Comparison of ENCODE assay signal across 11 cellular contexts in the genomic region with DNA sequence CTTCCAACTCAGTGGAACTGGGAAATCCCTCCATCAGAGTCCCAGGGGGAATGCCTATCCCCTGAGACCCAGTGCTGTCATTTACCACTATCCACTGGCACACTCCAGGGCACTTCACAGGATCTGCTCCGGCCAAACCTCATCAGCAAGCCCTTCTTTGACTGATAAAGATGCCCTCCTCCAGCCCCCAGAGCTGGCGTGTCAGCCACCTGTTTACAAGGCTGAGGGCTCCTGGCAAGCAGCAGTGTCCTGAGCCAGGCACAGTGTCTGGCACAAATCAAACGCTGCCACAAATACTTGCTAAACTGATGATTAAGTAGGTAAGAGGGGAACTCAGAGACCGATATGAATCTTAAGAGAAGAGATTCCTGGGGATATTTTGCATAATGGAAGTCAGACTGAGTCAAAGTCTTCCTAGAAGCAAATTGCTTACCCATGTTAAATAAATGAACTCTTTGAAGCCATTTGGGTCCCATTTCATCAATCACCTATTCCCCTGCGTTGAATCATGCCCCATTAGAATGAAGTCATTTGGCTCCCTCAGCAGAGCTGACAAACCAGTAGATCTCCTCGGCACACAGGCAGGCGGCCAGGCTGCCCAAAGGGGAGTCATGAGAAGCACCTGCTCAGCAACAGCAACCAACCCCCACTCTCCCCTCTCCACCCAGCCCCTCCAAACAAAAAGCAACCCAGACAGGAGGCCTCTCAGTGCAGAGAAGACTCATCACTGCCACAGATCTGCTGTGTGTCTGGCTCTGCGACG.
A peak's percentile ranks its signal among the peaks of the same experiment; 100 is the strongest.
DNase-seq lines count a peak whose midpoint lies in the region; ATAC-seq and TF ChIP-seq lines count a peak whose summit lies in the region.
"Had no signal": no experiment of that assay in that cellular context is flagged by ENCODE, and none has a peak within 500 bp of the region (broad histone marks: within the 10 kb centered on the region; RNA-seq: fewer than 3 reads in every experiment).

No MANE protein-coding gene starts in this region.

- ATAC-seq in esophagus mucosa = peak; percentile 63
- ATAC-seq in HG02870 (IDR thresholded peaks at IDR 0.05; ENCODE audit: unreplicated experiment) = no peak
- ATAC-seq in HG02852 (IDR thresholded peaks at IDR 0.05; ENCODE audit: unreplicated experiment) = no peak
- no peak for ATAC-seq in GM18867 (IDR thresholded peaks at IDR 0.05; ENCODE audit: unreplicated experiment)

- no peak overlapping the region for H2AK5ac ChIP-seq in trophoblast cell (ENCODE audit: low read length)

- H3K4ac ChIP-seq in trophoblast cell (ENCODE audit: low read depth, low read length) = no peak overlapping the region

- H2AFZ ChIP-seq in GM23248 = no peak overlapping the region
- no peak overlapping the region for H2AFZ ChIP-seq in trophoblast cell (ENCODE audit: insufficient read depth, low read length, poor library complexity)

- H2BK5ac ChIP-seq in trophoblast cell (ENCODE audit: low read depth, low read length, poor library complexity) = no peak overlapping the region

- H4K91ac ChIP-seq in trophoblast cell (ENCODE audit: low read depth, low read length) = no peak overlapping the region

- no peak overlapping the region for H4K8ac ChIP-seq in trophoblast cell (ENCODE audit: low read depth, low read length)

- H3K23ac ChIP-seq in trophoblast cell (ENCODE audit: low read length) = no peak overlapping the region

- H3K4me1 ChIP-seq in GM23248 (ENCODE audit: insufficient read depth) (peaks cover 30% of the 10 kb centered on the region), trophoblast cell (ENCODE audit: control insufficient read depth in 1 of 2, insufficient read depth in 2 of 2, low read length in 2 of 2) (peaks cover 5 to 12% of the 10 kb centered on the region in 2 experiments)

- H4K20me1 ChIP-seq in GM23248 (ENCODE audit: insufficient read depth) = no peaks in the 10 kb centered on the region

- H3K27ac ChIP-seq in GM23248 (no peak overlapping the region), RWPE1 (peak overlapping the region; percentile 38), trophoblast cell (ENCODE audit: low read depth, low read length) (peak overlapping the region; percentile 11)
- H3K27ac ChIP-seq: thoracic aorta had no signal

- WGBS in GM23248 (ENCODE audit: low coverage in 1 of 2, low lambda C conversion rate in 2 of 2, missing lambda C conversion rate in 2 of 2), 2 experiments = 62 to 66% methylated on average over 9 of the region's 9 CpGs
- WGBS in trophoblast cell (ENCODE audit: extremely low coverage, insufficient coverage, insufficient read length) = no CpG with 5 or more reads among the region's 9 CpGs

- H3F3A ChIP-seq in GM23248 (ENCODE audit: insufficient read depth) = peaks cover 17% of the 10 kb centered on the region

- no peaks in the 10 kb centered on the region for H3K79me2 ChIP-seq in GM23248 (ENCODE audit: insufficient read depth)
- H3K79me2 ChIP-seq in trophoblast cell (ENCODE audit: control insufficient read depth, insufficient read depth, low read length, poor library complexity) = no peaks in the 10 kb centered on the region

- no peaks in the 10 kb centered on the region for H3K27me3 ChIP-seq in GM23248 (replicated peaks; ENCODE audit: insufficient read depth)
- H3K27me3 ChIP-seq in trophoblast cell (ENCODE audit: insufficient read depth, low read length) = no peaks in the 10 kb centered on the region

- H3K9ac ChIP-seq in GM23248 (no peak overlapping the region), trophoblast cell (ENCODE audit: low read length) (no peak overlapping the region)

- H3K9me2 ChIP-seq in GM23248 (ENCODE audit: insufficient read depth) = no peaks in the 10 kb centered on the region

- H3K79me1 ChIP-seq in trophoblast cell (ENCODE audit: low read length) = no peaks in the 10 kb centered on the region

- H3K4me2 ChIP-seq in GM23248 (ENCODE audit: unreplicated experiment) (no peak overlapping the region), trophoblast cell (ENCODE audit: low read length) (no peak overlapping the region)

- H4K12ac ChIP-seq in trophoblast cell (ENCODE audit: low read depth, low read length) = no peak overlapping the region

- in situ Hi-C loops in GM23248 (cut with MboI) = loop anchor here (25.0 kb wide), 1 partner anchor 1120 kb away; the partner anchor contains the start of gene BRINP1

- DNase-seq in GM23248 = peak; percentile 55
- DNase-seq in RWPE1 (ENCODE audit: low spot score) = no peak
- no peak for DNase-seq in trophoblast cell
- DNase-seq in glomerular visceral epithelial cell (ENCODE audit: extremely low spot score) = no peak
- DNase-seq: activated CD4-positive, alpha-beta memory T cell treated with anti-CD3 and anti-CD28 coated beads for 36 hours; NCI-H1694 had no signal

- POLR2A ChIA-PET in RWPE1 (lab: Yijun Ruan, JAX; ENCODE audit: low non-redundant PET) = no interaction called here

- H3K4me3 ChIP-seq in GM23248 (no peak overlapping the region), trophoblast cell (ENCODE audit: low read depth, low read length) (no peak overlapping the region)
- H3K4me3 ChIP-seq: thoracic aorta had no signal

- no peak overlapping the region for H3K18ac ChIP-seq in trophoblast cell (ENCODE audit: low read length)

- no peak overlapping the region for H2BK120ac ChIP-seq in trophoblast cell (ENCODE audit: insufficient read depth, low read length, poor library complexity)

- peaks cover 9% of the 10 kb centered on the region; the same call in 1 of the 2 replicates for H3K36me3 ChIP-seq in GM23248 (ENCODE audit: low read depth)
- peaks cover 4 to 7% of the 10 kb centered on the region in 2 experiments for H3K36me3 ChIP-seq in trophoblast cell (ENCODE audit: control insufficient read depth in 1 of 2, insufficient read depth in 2 of 2, low read length in 2 of 2)
- H3K36me3 ChIP-seq: thoracic aorta had no signal

- H3K9me3 ChIP-seq in GM23248 (ENCODE audit: low read depth) (no peaks in the 10 kb centered on the region), trophoblast cell (ENCODE audit: insufficient read depth, low read depth, low read length) (peaks cover 1% of the 10 kb centered on the region)
- H3K9me3 ChIP-seq: thoracic aorta had no signal

- CTCF ChIA-PET in RWPE1 (lab: Yijun Ruan, JAX) = no interaction called here

- no peak overlapping the region for H2BK12ac ChIP-seq in trophoblast cell (ENCODE audit: low read length)

- H3K14ac ChIP-seq in trophoblast cell (ENCODE audit: low read length) = no peak overlapping the region

- TF ChIP-seq CTCF in RWPE1 (conservative IDR thresholded peaks at IDR 0.05; ENCODE audit: low read depth) = no peak
